ENCODE assay signal across 9 cellular contexts in genomic region chr16:4373356-4373908, GRCh38. TPM values are rescaled to one million over a fixed set of nuclear protein-coding genes. Genes with fewer than 3 reads are reported as not detected.
DNase-seq lines count a peak whose midpoint lies in the region; ATAC-seq and TF ChIP-seq lines count a peak whose summit lies in the region.
"Had no signal": no experiment of that assay in that cellular context is flagged by ENCODE, and none has a peak within 500 bp of the region (broad histone marks: within the 10 kb centered on the region; RNA-seq: fewer than 3 reads in every experiment).

No MANE protein-coding gene starts in this region.

- no peaks in the 10 kb centered on the region for H3K36me3 ChIP-seq in sigmoid colon

- intact Hi-C loops in sigmoid colon (cut with DNase I), result no loop called here
- intact Hi-C loops in activated CD4-positive, alpha-beta memory T cell treated with anti-CD3 and anti-CD28 coated beads for 36 hours (cut with micrococcal nuclease), result no loop called here

- no peaks in the 10 kb centered on the region for H3K27me3 Mint-ChIP-seq in activated CD4-positive, alpha-beta memory T cell treated with anti-CD3 and anti-CD28 coated beads for 36 hours
- no peaks in the 10 kb centered on the region for H3K27me3 Mint-ChIP-seq in activated T-cell treated with anti-CD3 and anti-CD28 coated beads, Interleukin-2, amount 50 U/mL, for 4 hours (ENCODE audit: low read depth)
- H3K27me3 Mint-ChIP-seq: T-cell had no signal

- TF ChIP-seq POLR2A in sigmoid colon (IDR thresholded peaks at IDR 0.05), result no peak

- H3K9me3 Mint-ChIP-seq in activated CD4-positive, alpha-beta memory T cell treated with anti-CD3 and anti-CD28 coated beads for 36 hours, result no peaks in the 10 kb centered on the region
- no peaks in the 10 kb centered on the region for H3K9me3 Mint-ChIP-seq in activated T-cell treated with anti-CD3 and anti-CD28 coated beads, Interleukin-2, amount 50 U/mL, for 4 hours
- H3K9me3 Mint-ChIP-seq: T-cell had no signal

- POLR2A ChIA-PET in activated CD4-positive, alpha-beta memory T cell treated with anti-CD3 and anti-CD28 coated beads for 36 hours (lab: Charles Lee), result interaction anchor here (0.9 kb wide), 1 partner anchor 85 kb away, joined by 3 read pairs; no protein-coding TSS in a partner anchor

- DNase-seq in Daoy (ENCODE audit: low read depth) (peak; percentile 61), RPMI7951 (ENCODE audit: low read depth) (peak; percentile 61), fibroblast of mammary gland (ENCODE audit: low read depth) (no peak), sigmoid colon (no peak), NCI-H82 treated with DMSO at 0.1 percent for 48 hours (lab: John Stamatoyannopoulos, UW; ENCODE audit: unreplicated experiment) (no peak)
- no peak for DNase-seq in activated CD4-positive, alpha-beta memory T cell treated with anti-CD3 and anti-CD28 coated beads for 36 hours
- DNase-seq in stimulated activated CD4-positive, alpha-beta T cell treated with anti-CD3 and anti-CD28 coated beads, Interleukin-4, amount 100 ng/mL, for 4 hours, result no peak
- no peak for DNase-seq in activated T-cell treated with anti-CD3 and anti-CD28 coated beads, Interleukin-2, amount 50 U/mL, for 4 hours

- H3K27ac Mint-ChIP-seq in activated CD4-positive, alpha-beta memory T cell treated with anti-CD3 and anti-CD28 coated beads for 36 hours, result no peak overlapping the region

- 63 to 66% methylated on average over 9 of the region's 9 CpGs for WGBS in sigmoid colon, 2 donors

- H3K36me3 Mint-ChIP-seq in activated CD4-positive, alpha-beta memory T cell treated with anti-CD3 and anti-CD28 coated beads for 36 hours, result no peaks in the 10 kb centered on the region
- peaks cover 3% of the 10 kb centered on the region for H3K36me3 Mint-ChIP-seq in activated T-cell treated with anti-CD3 and anti-CD28 coated beads, Interleukin-2, amount 50 U/mL, for 4 hours (ENCODE audit: insufficient read depth)

- TF ChIP-seq CTCF in fibroblast of mammary gland (conservative IDR thresholded peaks at IDR 0.05; ENCODE audit: control insufficient read depth, insufficient read depth, low read depth, low read length), result no peak
- no peak for TF ChIP-seq CTCF in sigmoid colon (IDR thresholded peaks at IDR 0.05)

- no peak for ATAC-seq in activated T-cell treated with anti-CD3 and anti-CD28 coated beads, Interleukin-2, amount 50 U/mL, for 4 hours
- ATAC-seq: T-cell had no signal

- no peaks in the 10 kb centered on the region for H3K27me3 ChIP-seq in sigmoid colon

- H3K27ac ChIP-seq in sigmoid colon, result peak overlapping the region; percentile 82 to 97 (median 90)

- peaks cover 0 to 84% (median 78%) of the 10 kb centered on the region in 4 donors for H3K4me1 ChIP-seq in sigmoid colon

- H3K4me1 Mint-ChIP-seq in activated CD4-positive, alpha-beta memory T cell treated with anti-CD3 and anti-CD28 coated beads for 36 hours (ENCODE audit: low read depth), result peaks cover 20% of the 10 kb centered on the region
- H3K4me1 Mint-ChIP-seq in activated T-cell treated with anti-CD3 and anti-CD28 coated beads, Interleukin-2, amount 50 U/mL, for 4 hours (ENCODE audit: low read depth), result peaks cover 16% of the 10 kb centered on the region

- CTCF ChIA-PET in activated CD4-positive, alpha-beta memory T cell treated with anti-CD3 and anti-CD28 coated beads for 36 hours (lab: Charles Lee), result interaction anchor here (2.1 kb wide), 1 partner anchor 29 kb away, joined by 7 read pairs; no protein-coding TSS in a partner anchor

- no peak overlapping the region for H3K4me3 Mint-ChIP-seq in activated CD4-positive, alpha-beta memory T cell treated with anti-CD3 and anti-CD28 coated beads for 36 hours
- no peak overlapping the region for H3K4me3 Mint-ChIP-seq in activated T-cell treated with anti-CD3 and anti-CD28 coated beads, Interleukin-2, amount 50 U/mL, for 4 hours

- H3K9me3 ChIP-seq in sigmoid colon, result no peaks in the 10 kb centered on the region

- peak overlapping the region; percentile 89 for H3K4me3 ChIP-seq in fibroblast of mammary gland (ENCODE audit: control insufficient read depth, low read depth, low read length)
- H3K4me3 ChIP-seq in sigmoid colon, result peak overlapping the region in 3 of 4 donors; percentile 64 to 76 (median 72)

- TF ChIP-seq EP300 in sigmoid colon (IDR thresholded peaks at IDR 0.05), result no peak

RNA-seq across cellular contexts. Expression of gene VASN, which starts 1.8 kb away (rescaled TPM):
- 22.1 and 25.1 TPM in 2 replicates for total RNA-seq in Daoy (2014; rRNA removed; shearing (Covaris generic))
- 23.1 and 28.3 TPM in 2 replicates for total RNA-seq in RPMI7951 (2014; rRNA removed; shearing (Covaris generic))
- 10 to 100 TPM in 1 of 4 donors, 1 to 10 TPM in 3; 7.1 to 10.2 (median 8.3) TPM for total RNA-seq in sigmoid colon
- polyA plus RNA-seq in sigmoid colon, result 1 to 10 TPM in 2 of 3 donors, under 1 TPM in 1; 0.46 to 4.2 (median 2.4) TPM
- total RNA-seq in activated CD4-positive, alpha-beta memory T cell treated with anti-CD3 and anti-CD28 coated beads for 36 hours, result under 1 TPM in 1 of 2 experiments, not detected in 1; 0.07 TPM
- total RNA-seq in activated T-cell treated with anti-CD3 and anti-CD28 coated beads, Interleukin-2, amount 50 U/mL, for 4 hours, result under 1 TPM; 0.30 to 0.46 (median 0.34) TPM

RNA-seq across cellular contexts. Expression of gene PAM16, which starts 22.3 kb away (rescaled TPM):
- 34.1 and 71.8 TPM in 2 replicates for total RNA-seq in Daoy (2014; rRNA removed; shearing (Covaris generic))
- 25.8 and 46.3 TPM in 2 replicates for total RNA-seq in RPMI7951 (2014; rRNA removed; shearing (Covaris generic))
- total RNA-seq in sigmoid colon, result 10 to 100 TPM; 36.7 to 52.7 (median 43.6) TPM
- 10 to 100 TPM; 36.0 to 57.0 (median 49.0) TPM for polyA plus RNA-seq in sigmoid colon
- total RNA-seq in activated CD4-positive, alpha-beta memory T cell treated with anti-CD3 and anti-CD28 coated beads for 36 hours, result 10 to 100 TPM; 52.8 to 63.4 TPM
- total RNA-seq in activated T-cell treated with anti-CD3 and anti-CD28 coated beads, Interleukin-2, amount 50 U/mL, for 4 hours, result 100 to 1,000 TPM; 112 to 131 (median 125) TPM

RNA-seq across cellular contexts. Expression of gene CORO7, which starts 43.0 kb away (rescaled TPM):
- 7.0 and 11.3 TPM in 2 replicates for total RNA-seq in Daoy (2014; rRNA removed; shearing (Covaris generic))
- total RNA-seq in RPMI7951 (2014; rRNA removed; shearing (Covaris generic)), result 13.8 and 18.9 TPM in 2 replicates
- total RNA-seq in sigmoid colon, result 10 to 100 TPM; 10.0 to 34.6 (median 19.1) TPM
- polyA plus RNA-seq in sigmoid colon, result 10 to 100 TPM; 10.8 to 43.4 (median 12.5) TPM
- total RNA-seq in activated CD4-positive, alpha-beta memory T cell treated with anti-CD3 and anti-CD28 coated beads for 36 hours, result 100 to 1,000 TPM in 1 of 2 experiments, 10 to 100 TPM in 1; 90.4 to 101 TPM
- total RNA-seq in activated T-cell treated with anti-CD3 and anti-CD28 coated beads, Interleukin-2, amount 50 U/mL, for 4 hours, result 10 to 100 TPM; 75.8 to 79.9 (median 76.4) TPM

RNA-seq across cellular contexts. Expression of gene DNAJA3, which starts 52.2 kb away (rescaled TPM):
- total RNA-seq in Daoy (2014; rRNA removed; shearing (Covaris generic)), result 54.8 and 73.9 TPM in 2 replicates
- total RNA-seq in RPMI7951 (2014; rRNA removed; shearing (Covaris generic)), result 38.6 and 44.0 TPM in 2 replicates
- total RNA-seq in sigmoid colon, result 10 to 100 TPM; 41.3 to 47.4 (median 44.4) TPM
- polyA plus RNA-seq in sigmoid colon, result 10 to 100 TPM; 28.2 to 53.3 (median 35.6) TPM
- 10 to 100 TPM; 74.6 to 75.0 TPM for total RNA-seq in activated CD4-positive, alpha-beta memory T cell treated with anti-CD3 and anti-CD28 coated beads for 36 hours
- total RNA-seq in activated T-cell treated with anti-CD3 and anti-CD28 coated beads, Interleukin-2, amount 50 U/mL, for 4 hours, result 100 to 1,000 TPM; 108 to 124 (median 123) TPM

RNA-seq across cellular contexts. Expression of gene GLIS2, which starts 57.6 kb away (rescaled TPM):
- 0.36 and 0.46 TPM in 2 replicates for total RNA-seq in Daoy (2014; rRNA removed; shearing (Covaris generic))
- 0.24 and 0.49 TPM in 2 replicates for total RNA-seq in RPMI7951 (2014; rRNA removed; shearing (Covaris generic))
- 10 to 100 TPM in 1 of 4 donors, 1 to 10 TPM in 3; 5.4 to 11.9 (median 5.7) TPM for total RNA-seq in sigmoid colon
- 1 to 10 TPM in 2 of 3 donors, under 1 TPM in 1; 0.69 to 4.0 (median 1.8) TPM for polyA plus RNA-seq in sigmoid colon
- under 1 TPM; 0.52 to 0.68 TPM for total RNA-seq in activated CD4-positive, alpha-beta memory T cell treated with anti-CD3 and anti-CD28 coated beads for 36 hours
- total RNA-seq in activated T-cell treated with anti-CD3 and anti-CD28 coated beads, Interleukin-2, amount 50 U/mL, for 4 hours, result under 1 TPM; 0.11 to 0.19 (median 0.13) TPM

Comparison
In these comparisons a context has a peak if more than half of its experiments do, and no peak if none do; other contexts are left out.
1. DNase-seq: peak in Daoy (single experiment) and RPMI7951 (single experiment); none in fibroblast of mammary gland (single experiment), sigmoid colon (single experiment), activated CD4-positive, alpha-beta memory T cell treated with anti-CD3 and anti-CD28 coated beads for 36 hours (single experiment), stimulated activated CD4-positive, alpha-beta T cell treated with anti-CD3 and anti-CD28 coated beads, Interleukin-4, amount 100 ng/mL, for 4 hours (0 of 2), NCI-H82 treated with DMSO at 0.1 percent for 48 hours (single experiment) and activated T-cell treated with anti-CD3 and anti-CD28 coated beads, Interleukin-2, amount 50 U/mL, for 4 hours (single experiment).
2. RNA of gene VASN, which starts 1.8 kb away (total RNA-seq): 23.1 to 28.3 TPM in RPMI7951, 22.1 to 25.1 TPM in Daoy and 7.1 to 10.2 TPM in sigmoid colon; 0.30 to 0.46 TPM in activated T-cell treated with anti-CD3 and anti-CD28 coated beads, Interleukin-2, amount 50 U/mL, for 4 hours and 0.07 TPM in activated CD4-positive, alpha-beta memory T cell treated with anti-CD3 and anti-CD28 coated beads for 36 hours; every median in the first group is over 4 times any median in the second.